ENCODE assay signal across 30 cellular contexts in the genomic region with DNA sequence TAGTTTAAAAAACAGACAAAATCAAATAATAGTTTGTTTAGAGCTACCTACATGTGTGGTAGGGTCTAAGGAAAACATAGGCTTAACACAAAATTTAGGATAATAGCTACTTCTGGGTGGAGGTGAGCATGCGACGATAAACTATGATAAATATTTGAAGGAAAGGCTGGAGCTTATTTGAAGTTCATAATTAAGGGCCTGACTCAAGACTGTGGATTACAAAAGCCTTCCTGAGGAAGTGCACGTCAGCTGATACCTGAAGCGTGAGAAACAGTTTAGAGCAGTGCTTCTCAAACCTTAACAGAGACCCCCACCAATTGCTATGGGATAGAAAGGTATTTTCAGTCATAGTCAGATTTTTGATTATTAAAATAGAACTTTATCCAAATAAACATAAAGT. TPM values are rescaled to one million over a fixed set of nuclear protein-coding genes. Genes with fewer than 3 reads are reported as not detected.
DNase-seq lines count a peak whose midpoint lies in the region; ATAC-seq, FAIRE-seq and TF ChIP-seq lines count a peak whose summit lies in the region.
"Had no signal": no experiment of that assay in that cellular context is flagged by ENCODE, and none has a peak within 500 bp of the region (broad histone marks: within the 10 kb centered on the region; RNA-seq: fewer than 3 reads in every experiment).

No MANE protein-coding gene starts in this region.

- CTCF ChIA-PET in activated CD8-positive, alpha-beta T cell treated with anti-CD3 and anti-CD28 coated beads for 36 hours (lab: Charles Lee), result interaction anchor here (1.0 to 1.2 kb wide), 2 partner anchors 16 to 86 kb away, joined by 3 read pairs; no protein-coding TSS in a partner anchor
- CTCF ChIA-PET in activated CD8-positive, alpha-beta T cell treated with anti-CD3 and anti-CD28 coated beads, Interleukin-2, amount 10 ng/mL, durations not matched to agents 7 days and 5 days (lab: Charles Lee), result interaction anchor here (0.9 to 1.8 kb wide), 5 partner anchors 44 to 745 kb away, joined by 3 to 7 read pairs (median 3); no protein-coding TSS in a partner anchor
- CTCF ChIA-PET in HEK293T (lab: Yijun Ruan, JAX), result interaction anchor here (0.6 kb wide), 1 partner anchor 181 kb away, joined by 4 read pairs; no protein-coding TSS in a partner anchor

- TF ChIP-seq CTCF in activated CD8-positive, alpha-beta T cell treated with anti-CD3 and anti-CD28 coated beads for 36 hours (IDR thresholded peaks at IDR 0.05), result no peak
- TF ChIP-seq CTCF in DOHH2 (IDR thresholded peaks at IDR 0.05; ENCODE audit: low read depth, low read length, poor library complexity, severe bottlenecking) (no peak), bronchial epithelial cell (IDR thresholded peaks at IDR 0.05; ENCODE audit: insufficient read depth, low read length, severe bottlenecking) (no peak)

- FAIRE-seq in bronchial epithelial cell (lab: Jason Lieb, UNC), result no peak
- FAIRE-seq: GM19239, kidney had no signal

- no peaks in the 10 kb centered on the region for H4K20me1 ChIP-seq in DOHH2 (ENCODE audit: control insufficient read depth, insufficient read depth, low read depth, low read length)

- no peaks in the 10 kb centered on the region for H3K36me3 Mint-ChIP-seq in activated CD8-positive, alpha-beta T cell treated with anti-CD3 and anti-CD28 coated beads for 36 hours (ENCODE audit: low read depth)
- H3K36me3 Mint-ChIP-seq in activated CD8-positive, alpha-beta T cell treated with anti-CD3 and anti-CD28 coated beads, Interleukin-2, amount 10 ng/mL, durations not matched to agents 7 days and 5 days (ENCODE audit: low read depth), result no peaks in the 10 kb centered on the region
- no peaks in the 10 kb centered on the region for H3K36me3 Mint-ChIP-seq in naive B cell
- H3K36me3 Mint-ChIP-seq: activated CD8-positive, alpha-beta memory T cell treated with anti-CD3 and anti-CD28 coated beads, Interleukin-2, amount 10 ng/mL, durations not matched to agents 7 days and 5 days had no signal

- H3K36me3 ChIP-seq in DOHH2 (ENCODE audit: control insufficient read depth, low read length), result no peaks in the 10 kb centered on the region
- H3K36me3 ChIP-seq in bronchial epithelial cell (ENCODE audit: control insufficient read depth, insufficient read depth, low read length), result no peaks in the 10 kb centered on the region
- H3K36me3 ChIP-seq: BE2C, right atrium auricular region, transverse colon had no signal

- H3K27ac Mint-ChIP-seq in activated CD8-positive, alpha-beta T cell treated with anti-CD3 and anti-CD28 coated beads for 36 hours, result peak overlapping the region; percentile 24
- no peak overlapping the region for H3K27ac Mint-ChIP-seq in activated CD8-positive, alpha-beta T cell treated with anti-CD3 and anti-CD28 coated beads, Interleukin-2, amount 10 ng/mL, durations not matched to agents 7 days and 5 days
- peak overlapping the region in 1 of 6 donors; percentile 32 for H3K27ac Mint-ChIP-seq in naive B cell
- H3K27ac Mint-ChIP-seq: activated CD4-positive, alpha-beta T cell treated with anti-CD3 and anti-CD28 coated beads, Interleukin-2, amount 10 ng/mL, durations not matched to agents 24 days and 14 days; activated CD8-positive, alpha-beta memory T cell treated with anti-CD3 and anti-CD28 coated beads, Interleukin-2, amount 10 ng/mL, durations not matched to agents 7 days and 5 days; activated naive CD8-positive, alpha-beta T cell treated with anti-CD3 and anti-CD28 coated beads, Interleukin-2, amount 10 ng/mL, durations not matched to agents 7 days and 5 days; IgD-negative memory B cell had no signal

- H3K4me1 ChIP-seq in DOHH2 (ENCODE audit: control insufficient read depth, low read length), result peaks cover 16% of the 10 kb centered on the region
- H3K4me1 ChIP-seq: BE2C, parathyroid adenoma, right atrium auricular region, transverse colon had no signal

- POLR2A ChIA-PET in activated CD8-positive, alpha-beta T cell treated with anti-CD3 and anti-CD28 coated beads for 36 hours (lab: Charles Lee), result interaction anchor here (0.6 kb wide), 1 partner anchor 25 kb away, joined by 3 read pairs; no protein-coding TSS in a partner anchor
- POLR2A ChIA-PET in activated CD8-positive, alpha-beta T cell treated with anti-CD3 and anti-CD28 coated beads, Interleukin-2, amount 10 ng/mL, durations not matched to agents 7 days and 5 days (lab: Charles Lee), result no interaction called here
- POLR2A ChIA-PET in HEK293T (lab: Yijun Ruan, JAX), result no interaction called here

- H3K79me2 ChIP-seq in DOHH2 (ENCODE audit: control insufficient read depth, low read length), result no peaks in the 10 kb centered on the region
- H3K79me2 ChIP-seq: parathyroid adenoma had no signal

- no peaks in the 10 kb centered on the region for H3K9me3 ChIP-seq in DOHH2 (ENCODE audit: control insufficient read depth, insufficient read depth, low read length)
- H3K9me3 ChIP-seq: BE2C, mucosa of descending colon, right atrium auricular region, SK-N-SH, transverse colon had no signal

- H3K27me3 Mint-ChIP-seq in activated CD8-positive, alpha-beta T cell treated with anti-CD3 and anti-CD28 coated beads for 36 hours, result no peaks in the 10 kb centered on the region
- peaks cover 6% of the 10 kb centered on the region for H3K27me3 Mint-ChIP-seq in activated CD8-positive, alpha-beta T cell treated with anti-CD3 and anti-CD28 coated beads, Interleukin-2, amount 10 ng/mL, durations not matched to agents 7 days and 5 days (ENCODE audit: low read depth)
- H3K27me3 Mint-ChIP-seq in naive B cell, result peaks cover 0 to 6% (median 5%) of the 10 kb centered on the region in 3 donors

- peaks cover 39% of the 10 kb centered on the region for H3K4me1 Mint-ChIP-seq in activated CD8-positive, alpha-beta T cell treated with anti-CD3 and anti-CD28 coated beads for 36 hours (ENCODE audit: low read depth)
- H3K4me1 Mint-ChIP-seq in activated CD8-positive, alpha-beta T cell treated with anti-CD3 and anti-CD28 coated beads, Interleukin-2, amount 10 ng/mL, durations not matched to agents 7 days and 5 days (ENCODE audit: low read depth), result peaks cover 10% of the 10 kb centered on the region
- H3K4me1 Mint-ChIP-seq in naive B cell, result peaks cover 11 to 21% (median 13%) of the 10 kb centered on the region in 3 donors
- H3K4me1 Mint-ChIP-seq: activated CD8-positive, alpha-beta memory T cell treated with anti-CD3 and anti-CD28 coated beads, Interleukin-2, amount 10 ng/mL, durations not matched to agents 7 days and 5 days; neural crest cell had no signal

- H3F3A ChIP-seq in DOHH2 (ENCODE audit: control insufficient read depth, insufficient read depth), result no peaks in the 10 kb centered on the region

- H3K27ac ChIP-seq in DOHH2 (ENCODE audit: low read depth, low read length), result no peak overlapping the region
- H3K27ac ChIP-seq: parathyroid adenoma, right atrium auricular region, transverse colon had no signal

- peak overlapping the region; percentile 43 for H3K4me2 ChIP-seq in DOHH2 (ENCODE audit: low read length)
- H3K4me2 ChIP-seq: SK-N-SH had no signal

- peak overlapping the region; percentile 18; the same call in 1 of the 2 replicates for H3K4me3 ChIP-seq in DOHH2 (ENCODE audit: low read length)
- no peak overlapping the region for H3K4me3 ChIP-seq in bronchial epithelial cell (ENCODE audit: low read depth, low read length)
- H3K4me3 ChIP-seq: lung, mucosa of descending colon, right atrium auricular region, transverse colon had no signal

- H3K9me2 ChIP-seq in DOHH2 (replicated peaks; ENCODE audit: control insufficient read depth, low read length), result no peaks in the 10 kb centered on the region
- H3K9me2 ChIP-seq: SK-N-SH had no signal

- H3K27me3 ChIP-seq in DOHH2 (ENCODE audit: control insufficient read depth, low read length) (0 out of 2 replicates have a peak, but pooled peaks cover 6% of the 10 kb centered on the region), bronchial epithelial cell (ENCODE audit: control insufficient read depth, insufficient read depth, low read length) (no peaks in the 10 kb centered on the region)
- H3K27me3 ChIP-seq: BE2C, right atrium auricular region had no signal

- no peak overlapping the region for H3K4me3 Mint-ChIP-seq in activated CD8-positive, alpha-beta T cell treated with anti-CD3 and anti-CD28 coated beads for 36 hours
- H3K4me3 Mint-ChIP-seq in activated CD8-positive, alpha-beta T cell treated with anti-CD3 and anti-CD28 coated beads, Interleukin-2, amount 10 ng/mL, durations not matched to agents 7 days and 5 days, result no peak overlapping the region
- peak overlapping the region in 1 of 8 donors; percentile 30 for H3K4me3 Mint-ChIP-seq in naive B cell
- H3K4me3 Mint-ChIP-seq: activated CD4-positive, alpha-beta T cell treated with anti-CD3 and anti-CD28 coated beads, Interleukin-2, amount 10 ng/mL, durations not matched to agents 24 days and 14 days; activated CD8-positive, alpha-beta memory T cell treated with anti-CD3 and anti-CD28 coated beads, Interleukin-2, amount 10 ng/mL, durations not matched to agents 7 days and 5 days; activated naive CD8-positive, alpha-beta T cell treated with anti-CD3 and anti-CD28 coated beads, Interleukin-2, amount 10 ng/mL, durations not matched to agents 7 days and 5 days; central memory CD8-positive, alpha-beta T cell; neural crest cell had no signal

- no peak for DNase-seq in activated CD8-positive, alpha-beta T cell treated with anti-CD3 and anti-CD28 coated beads for 36 hours
- DNase-seq in activated CD8-positive, alpha-beta T cell treated with anti-CD3 and anti-CD28 coated beads, Interleukin-2, amount 10 ng/mL, durations not matched to agents 7 days and 5 days, result no peak
- DNase-seq in bronchial epithelial cell (ENCODE audit: low read depth) (peak; percentile 76), naive B cell (no peak), amygdala (lab: John Stamatoyannopoulos, UW) (no peak), kidney tubule cell (ENCODE audit: low spot score) (no peak), HEK293T (ENCODE audit: extremely low spot score) (no peak)
- DNase-seq: activated CD4-positive, alpha-beta T cell treated with anti-CD3 and anti-CD28 coated beads, Interleukin-2, amount 10 ng/mL, durations not matched to agents 24 days and 14 days; activated CD8-positive, alpha-beta memory T cell treated with anti-CD3 and anti-CD28 coated beads, Interleukin-2, amount 10 ng/mL, durations not matched to agents 7 days and 5 days; activated naive CD8-positive, alpha-beta T cell treated with anti-CD3 and anti-CD28 coated beads, Interleukin-2, amount 10 ng/mL, durations not matched to agents 7 days and 5 days; BE2C; COR-L47; DMS79; H7; kidney; mucosa of descending colon; NCI-H1105 treated with DMSO at 0.1 percent for 48 hours; NCI-H2081; OCI-M1; SK-N-SH; stimulated activated CD4-positive, alpha-beta T cell treated with anti-CD3 and anti-CD28 coated beads, Interleukin-2, amount 100 ng/mL, for 24 hours; transverse colon had no signal

- H3K9me3 Mint-ChIP-seq in activated CD8-positive, alpha-beta T cell treated with anti-CD3 and anti-CD28 coated beads for 36 hours, result no peaks in the 10 kb centered on the region
- H3K9me3 Mint-ChIP-seq in activated CD8-positive, alpha-beta T cell treated with anti-CD3 and anti-CD28 coated beads, Interleukin-2, amount 10 ng/mL, durations not matched to agents 7 days and 5 days (ENCODE audit: insufficient read depth), result no peaks in the 10 kb centered on the region
- no peaks in the 10 kb centered on the region for H3K9me3 Mint-ChIP-seq in naive B cell
- H3K9me3 Mint-ChIP-seq: activated naive CD8-positive, alpha-beta T cell treated with anti-CD3 and anti-CD28 coated beads, Interleukin-2, amount 10 ng/mL, durations not matched to agents 7 days and 5 days; central memory CD8-positive, alpha-beta T cell; IgD-negative memory B cell; neural crest cell had no signal

- ATAC-seq in activated CD8-positive, alpha-beta T cell treated with anti-CD3 and anti-CD28 coated beads for 36 hours, result no peak
- ATAC-seq in activated CD8-positive, alpha-beta T cell treated with anti-CD3 and anti-CD28 coated beads, Interleukin-2, amount 10 ng/mL, durations not matched to agents 7 days and 5 days, result no peak
- peak; percentile 70 to 72 for ATAC-seq in naive B cell (ENCODE audit: low read depth in 2 of 2)
- ATAC-seq: activated CD8-positive, alpha-beta memory T cell treated with anti-CD3 and anti-CD28 coated beads, Interleukin-2, amount 10 ng/mL, durations not matched to agents 7 days and 5 days; mucosa of descending colon had no signal

- intact Hi-C loops in activated CD8-positive, alpha-beta T cell treated with anti-CD3 and anti-CD28 coated beads for 36 hours (cut with micrococcal nuclease), result loop anchor here (5.0 kb wide), 1 partner anchor 35 kb away; a partner anchor contains a TSS

RNA-seq across cellular contexts. Expression of a gene that starts 20.4 kb away (rescaled TPM):
- total RNA-seq in activated CD8-positive, alpha-beta T cell treated with anti-CD3 and anti-CD28 coated beads for 36 hours, result 10 to 100 TPM; 30.6 to 31.6 TPM
- 10 to 100 TPM; 27.8 to 28.4 TPM for total RNA-seq in activated CD8-positive, alpha-beta T cell treated with anti-CD3 and anti-CD28 coated beads, Interleukin-2, amount 10 ng/mL, durations not matched to agents 7 days and 5 days
- 14.5 and 39.3 TPM in 2 replicates for total RNA-seq in bronchial epithelial cell
- polyA plus RNA-seq in naive B cell (ENCODE audit: low read depth in 6 of 6), result 10 to 100 TPM; 48.4 to 69.5 (median 61.2) TPM

RNA-seq across cellular contexts. Expression of a gene that starts 33.3 kb away (rescaled TPM):
- 10 to 100 TPM; 77.5 to 87.5 TPM for total RNA-seq in activated CD8-positive, alpha-beta T cell treated with anti-CD3 and anti-CD28 coated beads for 36 hours
- 100 to 1,000 TPM; 140 to 143 TPM for total RNA-seq in activated CD8-positive, alpha-beta T cell treated with anti-CD3 and anti-CD28 coated beads, Interleukin-2, amount 10 ng/mL, durations not matched to agents 7 days and 5 days
- total RNA-seq in bronchial epithelial cell, result 84.2 and 160 TPM in 2 replicates
- polyA plus RNA-seq in naive B cell (ENCODE audit: low read depth in 6 of 6), result 10 to 100 TPM in 5 of 6 donors, 1 to 10 TPM in 1; 8.8 to 14.4 (median 10.4) TPM

Comparison
In these comparisons a context has a peak if more than half of its experiments do, and no peak if none do; other contexts are left out.
1. ATAC-seq: peak in naive B cell (2 of 2); none in activated CD8-positive, alpha-beta T cell treated with anti-CD3 and anti-CD28 coated beads for 36 hours (single experiment) and activated CD8-positive, alpha-beta T cell treated with anti-CD3 and anti-CD28 coated beads, Interleukin-2, amount 10 ng/mL, durations not matched to agents 7 days and 5 days (single experiment).